In the genomic region with DNA sequence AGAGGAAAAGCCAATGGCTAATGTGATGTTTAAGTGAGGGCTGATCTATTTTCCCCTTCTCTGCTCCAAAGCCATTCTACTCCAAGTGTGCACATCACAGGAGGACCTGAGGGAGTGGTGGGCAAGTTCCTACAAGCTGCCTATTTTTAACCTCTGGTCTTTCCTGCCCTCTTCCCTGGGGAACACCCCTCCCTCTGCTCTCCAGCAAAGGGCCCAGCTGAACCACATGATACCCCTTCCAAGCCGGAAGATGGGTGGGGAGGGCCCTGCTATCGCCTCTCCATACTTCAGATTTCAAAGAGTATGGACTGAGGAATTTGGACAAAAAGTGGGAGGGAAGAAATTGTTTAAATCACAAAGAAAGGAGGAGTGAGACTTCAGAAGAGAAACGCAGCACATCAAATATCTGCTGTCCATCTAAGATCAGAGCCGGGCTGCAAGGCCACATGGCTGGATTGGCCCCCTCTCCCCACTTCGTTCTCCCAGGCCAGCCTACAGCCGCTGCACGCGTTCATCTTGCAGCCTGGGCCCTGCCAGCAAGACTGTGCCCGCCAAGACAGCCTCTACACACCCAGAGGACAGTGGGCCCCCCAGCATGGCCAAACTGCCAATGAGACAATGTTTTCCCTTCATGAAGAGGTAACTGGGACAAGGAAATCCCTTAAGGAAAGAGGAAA, we compare ENCODE assay signal across 15 cellular contexts.
DNase-seq lines count a peak whose midpoint lies in the region; ATAC-seq and TF ChIP-seq lines count a peak whose summit lies in the region.
"Had no signal": no experiment of that assay in that cellular context is flagged by ENCODE, and none has a peak within 500 bp of the region (broad histone marks: within the 10 kb centered on the region; RNA-seq: fewer than 3 reads in every experiment).

No MANE protein-coding gene starts in this region.

- H2AFZ ChIP-seq in smooth muscle cell (ENCODE audit: low read depth): no peak overlapping the region

- no peaks in the 10 kb centered on the region for H3K27me3 ChIP-seq in smooth muscle cell (ENCODE audit: low read depth)
- H3K27me3 ChIP-seq: SJSA1, thyroid gland had no signal

- H3K27ac Mint-ChIP-seq in neural crest cell (ENCODE audit: unreplicated experiment) (peak overlapping the region; percentile 79), immature natural killer cell (no peak overlapping the region), natural killer cell (no peak overlapping the region)
- H3K27ac Mint-ChIP-seq: activated CD8-positive, alpha-beta T cell treated with anti-CD3 and anti-CD28 coated beads, Interleukin-2, amount 10 ng/mL, durations not matched to agents 7 days and 5 days; activated T-helper 17 cell treated with anti-CD3 and anti-CD28 coated beads, Interleukin-2, amount 50 U/mL, for 72 hours; progenitor cell of endocrine pancreas had no signal

- no peaks in the 10 kb centered on the region for H3K36me3 ChIP-seq in smooth muscle cell (ENCODE audit: low read depth)
- H3K36me3 ChIP-seq: SJSA1, thyroid gland had no signal

- peak overlapping the region in 1 of 2 donors; percentile 46 for H3K27ac ChIP-seq in coronary artery
- H3K27ac ChIP-seq in smooth muscle cell (ENCODE audit: low read depth): no peak overlapping the region
- H3K27ac ChIP-seq: C4-2B, SJSA1 had no signal

- H3K4me1 Mint-ChIP-seq in neural crest cell: peaks cover 80% of the 10 kb centered on the region
- peaks cover 8 to 12% of the 10 kb centered on the region in 2 donors for H3K4me1 Mint-ChIP-seq in immature natural killer cell
- H3K4me1 Mint-ChIP-seq in natural killer cell: peaks cover 5 to 24% of the 10 kb centered on the region in 2 donors

- H4K20me1 ChIP-seq in smooth muscle cell (ENCODE audit: low read depth): peaks cover 88% of the 10 kb centered on the region

- ATAC-seq in natural killer cell: no peak
- ATAC-seq: activated CD8-positive, alpha-beta T cell treated with anti-CD3 and anti-CD28 coated beads, Interleukin-2, amount 10 ng/mL, durations not matched to agents 7 days and 5 days; activated T-helper 17 cell treated with anti-CD3 and anti-CD28 coated beads, Interleukin-2, amount 50 U/mL, for 72 hours had no signal

- H3K9me3 Mint-ChIP-seq in neural crest cell (no peaks in the 10 kb centered on the region), immature natural killer cell (no peaks in the 10 kb centered on the region), natural killer cell (no peaks in the 10 kb centered on the region)
- H3K9me3 Mint-ChIP-seq: activated T-helper 17 cell treated with anti-CD3 and anti-CD28 coated beads, Interleukin-2, amount 50 U/mL, for 72 hours had no signal

- no peak for TF ChIP-seq CTCF in NB4 (IDR thresholded peaks at IDR 0.05; ENCODE audit: low read depth, low read length)
- no peak for TF ChIP-seq CTCF in coronary artery (IDR thresholded peaks at IDR 0.05)
- no peak for TF ChIP-seq CTCF in neural crest cell (conservative IDR thresholded peaks at IDR 0.05)
- no peak for TF ChIP-seq CTCF in smooth muscle cell (IDR thresholded peaks at IDR 0.05; ENCODE audit: borderline replicate concordance, insufficient read depth, poor library complexity, severe bottlenecking)
- TF ChIP-seq CTCF in natural killer cell (IDR thresholded peaks at IDR 0.05): no peak

- no peak overlapping the region for H3K4me2 ChIP-seq in smooth muscle cell

- DNase-seq in DMS153 treated with DMSO at 0.1 percent for 48 hours (lab: John Stamatoyannopoulos, UW; ENCODE audit: unreplicated experiment): peak; percentile 61
- DNase-seq in NB4 (ENCODE audit: low read depth): peak; percentile 43
- no peak for DNase-seq in coronary artery (ENCODE audit: low spot score)
- DNase-seq in neural crest cell (ENCODE audit: low read depth, low spot score): no peak
- DNase-seq in smooth muscle cell (lab: John Stamatoyannopoulos, UW; ENCODE audit: unreplicated experiment): no peak
- no peak for DNase-seq in activated naive CD4-positive, alpha-beta T cell (lab: John Stamatoyannopoulos, UW)
- DNase-seq in immature natural killer cell: no peak
- DNase-seq in natural killer cell: no peak
- DNase-seq: activated CD8-positive, alpha-beta T cell treated with anti-CD3 and anti-CD28 coated beads, Interleukin-2, amount 10 ng/mL, durations not matched to agents 7 days and 5 days; NCI-H2081 treated with DMSO at 0.1 percent for 48 hours had no signal

- no peaks in the 10 kb centered on the region for H3K9me3 ChIP-seq in smooth muscle cell (replicated peaks; ENCODE audit: low read depth)
- H3K9me3 ChIP-seq: SJSA1, thyroid gland had no signal

- H3K4me3 ChIP-seq in NB4 (ENCODE audit: low read depth, low read length): no peak overlapping the region
- peak overlapping the region; percentile 13 for H3K4me3 ChIP-seq in coronary artery
- H3K4me3 ChIP-seq in smooth muscle cell: no peak overlapping the region
- H3K4me3 ChIP-seq: SJSA1, thyroid gland had no signal

- H3K36me3 Mint-ChIP-seq in neural crest cell (ENCODE audit: low read depth) (no peaks in the 10 kb centered on the region), immature natural killer cell (no peaks in the 10 kb centered on the region), natural killer cell (no peaks in the 10 kb centered on the region)

- peaks cover 82% of the 10 kb centered on the region for H3K79me2 ChIP-seq in smooth muscle cell (ENCODE audit: low read depth)

- peaks cover 24% of the 10 kb centered on the region for H3K4me1 ChIP-seq in smooth muscle cell (ENCODE audit: low read depth)
- H3K4me1 ChIP-seq: SJSA1 had no signal

- H3K4me3 Mint-ChIP-seq in neural crest cell (no peak overlapping the region), immature natural killer cell (no peak overlapping the region), natural killer cell (no peak overlapping the region)
- H3K4me3 Mint-ChIP-seq: activated CD8-positive, alpha-beta T cell treated with anti-CD3 and anti-CD28 coated beads, Interleukin-2, amount 10 ng/mL, durations not matched to agents 7 days and 5 days; activated T-helper 17 cell treated with anti-CD3 and anti-CD28 coated beads, Interleukin-2, amount 50 U/mL, for 72 hours had no signal

- 89% methylated on average over 9 of the region's 9 CpGs for WGBS in smooth muscle cell (ENCODE audit: low lambda C conversion rate)

- no peak for TF ChIP-seq POLR2A in NB4 (IDR thresholded peaks at IDR 0.05; ENCODE audit: extremely low read depth, insufficient read length)

- H3K27me3 Mint-ChIP-seq in neural crest cell (ENCODE audit: low read depth) (no peaks in the 10 kb centered on the region), immature natural killer cell (ENCODE audit: low read depth in 3 of 3) (peaks cover 0 to 7% (median 5%) of the 10 kb centered on the region in 3 donors), natural killer cell (ENCODE audit: low read depth in 2 of 2) (no peaks in the 10 kb centered on the region)
- H3K27me3 Mint-ChIP-seq: activated T-helper 17 cell treated with anti-CD3 and anti-CD28 coated beads, Interleukin-2, amount 50 U/mL, for 72 hours; progenitor cell of endocrine pancreas had no signal

- H3F3A ChIP-seq in smooth muscle cell (ENCODE audit: low read depth): peaks cover 8% of the 10 kb centered on the region

- intact Hi-C loops in natural killer cell (cut with micrococcal nuclease): no loop called here

- H3K9ac ChIP-seq in smooth muscle cell (ENCODE audit: low read depth): no peak overlapping the region

Comparison
In these comparisons a context has a peak if more than half of its experiments do, and no peak if none do; other contexts are left out.
1. DNase-seq: peak in DMS153 treated with DMSO at 0.1 percent for 48 hours (single experiment) and NB4 (single experiment); none in coronary artery (single experiment), neural crest cell (single experiment), smooth muscle cell (single experiment), activated naive CD4-positive, alpha-beta T cell (0 of 4), immature natural killer cell (0 of 3) and natural killer cell (single experiment).